Comparison of ENCODE assay signal across 8 cellular contexts in the genomic region with DNA sequence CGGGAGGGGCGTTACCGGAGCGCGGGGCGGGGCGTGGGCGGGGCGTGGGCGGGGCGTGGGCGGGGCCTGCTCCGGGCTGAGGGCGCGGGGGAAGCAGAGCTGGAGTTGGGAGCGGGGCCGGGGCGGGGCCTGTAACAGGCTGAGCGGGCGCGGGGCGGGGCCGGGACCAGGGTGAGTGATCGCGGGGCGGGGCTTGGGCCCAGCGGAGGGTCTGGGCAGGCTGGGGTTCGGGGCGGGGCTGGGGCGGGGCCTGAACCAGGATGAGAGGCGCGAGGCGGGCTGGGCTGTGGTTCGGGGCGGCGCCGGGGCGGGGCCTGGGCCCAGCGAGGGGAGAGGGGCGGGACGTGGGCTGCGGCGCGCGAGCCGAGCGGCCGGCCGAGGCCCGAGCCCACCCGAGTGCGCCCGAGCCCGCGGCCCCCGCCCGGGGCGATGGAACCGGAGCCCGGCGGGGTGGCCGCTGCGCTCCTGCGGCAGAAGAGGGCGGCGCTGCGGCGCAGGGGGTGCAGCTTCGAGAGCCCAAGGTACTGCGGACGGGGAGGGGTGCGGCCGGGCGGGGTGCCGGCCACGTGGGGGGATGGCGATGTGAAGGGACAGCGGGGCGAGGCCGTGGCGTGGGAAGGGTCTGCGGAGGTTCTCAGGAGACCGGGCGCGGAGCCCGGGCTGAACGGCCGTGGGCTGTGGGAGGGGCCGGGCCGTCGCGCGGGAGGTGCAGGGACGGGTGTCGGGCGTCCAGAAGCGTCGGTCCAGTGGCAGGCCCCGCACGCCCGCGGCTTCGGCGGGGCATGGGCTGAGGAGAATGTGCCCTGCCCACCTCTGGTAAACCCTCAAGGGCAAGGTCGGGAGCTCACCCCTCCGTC. TPM values are rescaled to one million over a fixed set of nuclear protein-coding genes. Genes with fewer than 3 reads are reported as not detected.
A peak's percentile ranks its signal among the peaks of the same experiment; 100 is the strongest.
DNase-seq lines count a peak whose midpoint lies in the region; ATAC-seq, FAIRE-seq and TF ChIP-seq lines count a peak whose summit lies in the region.

No MANE protein-coding gene starts in this region.

- H3K4me2 ChIP-seq in HepG2 (ENCODE audit: low read depth, low read length) = peak overlapping the region; percentile 97

- H3K27me3 ChIP-seq in HepG2 (ENCODE audit: control insufficient read depth in 1 of 2, insufficient read depth in 2 of 2, low read length in 2 of 2) = peaks cover 0 to 4% of the 10 kb centered on the region in 2 experiments; a peak in 2 of 5 replicates

- H3K4me1 Mint-ChIP-seq in dendritic cell treated with granulocyte-macrophage colony-stimulating factor and Interleukin-4, amounts not matched to agents 40 ng/mL and 50 ng/mL, for 4 days (ENCODE audit: low read depth) = peaks cover 23% of the 10 kb centered on the region

- no peaks in the 10 kb centered on the region for H3K36me3 ChIP-seq in HepG2 (replicated peaks in 1 of 2; ENCODE audit: control insufficient read depth in 1 of 2, insufficient read depth in 2 of 2, low read length in 2 of 2)

- no peak for FAIRE-seq in HepG2 (lab: Jason Lieb, UNC)

- TF ChIP-seq EP300 in HepG2 (IDR thresholded peaks at IDR 0.05; ENCODE audit: low read depth in 2 of 2, low read length in 2 of 2) = no peak
- TF ChIP-seq EP300 in HepG2 (CRISPR knock-in tag; IDR thresholded peaks at IDR 0.05; ENCODE audit: borderline replicate concordance) = no peak

- H3K79me2 ChIP-seq in HepG2 (ENCODE audit: insufficient read depth, low read length) = no peaks in the 10 kb centered on the region

- no peak for TF ChIP-seq POLR2A in HepG2 (IDR thresholded peaks at IDR 0.05; ENCODE audit: insufficient read depth in 1 of 2, low read depth in 2 of 2, low read length in 2 of 2)

- peak; percentile 11; the same call in 1 of the 2 replicates for TF ChIP-seq CTCF in HepG2 (CRISPR knock-in tag; IDR thresholded peaks at IDR 0.05)

- in situ Hi-C loops in HepG2 (cut with HindIII; ENCODE audit: extremely low pct_ligation_motif_present, low pct_unique_long_range_greater_than_20kb) = no loop called here

- intact Hi-C loops in dendritic cell treated with granulocyte-macrophage colony-stimulating factor and Interleukin-4, amounts not matched to agents 40 ng/mL and 50 ng/mL, for 4 days (cut with micrococcal nuclease) = loop anchor here (2.0 to 10.0 kb wide), 3 partner anchors 20 to 200 kb away; a partner anchor contains a TSS
- intact Hi-C loops in HepG2 (cut with micrococcal nuclease; ENCODE audit: unreplicated experiment) = no loop called here

- ATAC-seq in GM18909 (IDR thresholded peaks at IDR 0.05; ENCODE audit: poor library complexity, unreplicated experiment) = peak; percentile 48
- peak; percentile 41 for ATAC-seq in HG03196 (IDR thresholded peaks at IDR 0.05; ENCODE audit: unreplicated experiment)
- ATAC-seq in HepG2 = peak; percentile 74

- CTCF ChIA-PET in HepG2 (lab: Yijun Ruan, JAX; ENCODE audit: low intra/inter-chr PET ratio, low total read pairs) = no interaction called here

- H3K9me3 Mint-ChIP-seq in dendritic cell treated with granulocyte-macrophage colony-stimulating factor and Interleukin-4, amounts not matched to agents 40 ng/mL and 50 ng/mL, for 4 days = no peaks in the 10 kb centered on the region

- H3K4me3 Mint-ChIP-seq in dendritic cell treated with granulocyte-macrophage colony-stimulating factor and Interleukin-4, amounts not matched to agents 40 ng/mL and 50 ng/mL, for 4 days = peak overlapping the region; percentile 81

- TF ChIP-seq RAD21 in HepG2 (CRISPR knock-in tag; IDR thresholded peaks at IDR 0.05) = no peak; the same call in 1 of the 2 replicates

- 3% methylated on average over 28 of the region's 106 CpGs for WGBS in HepG2 (ENCODE audit: low lambda C conversion rate)

- peaks cover 27% of the 10 kb centered on the region for H3K4me1 ChIP-seq in HepG2 (ENCODE audit: insufficient read depth, low read length)

- H3K27me3 Mint-ChIP-seq in dendritic cell treated with granulocyte-macrophage colony-stimulating factor and Interleukin-4, amounts not matched to agents 40 ng/mL and 50 ng/mL, for 4 days = peaks cover 49% of the 10 kb centered on the region

- BruUV-seq in HepG2 (replicated peaks; lab: Mats Ljungman, UMichigan) = no TSS peak

- no peaks in the 10 kb centered on the region for H3K9me3 ChIP-seq in HepG2 (ENCODE audit: low read length)

- peak overlapping the region; percentile 76 for H3K9ac ChIP-seq in HepG2 (ENCODE audit: insufficient read depth, low read depth, low read length)

- POLR2A ChIA-PET in HepG2 (lab: Yijun Ruan, JAX) = interaction anchor here (0.6 to 3.6 kb wide), 14 partner anchors 10 to 347 kb away, joined by 3 to 40 read pairs (median 4); a partner anchor contains a TSS

- DNase-seq in 8988T (peak; percentile 97), NCI-H510A treated with DMSO at 0.1 percent for 48 hours (lab: John Stamatoyannopoulos, UW) (peak; percentile 86), HepG2 (ENCODE audit: low spot score) (peak; percentile 74)
- DNase-seq in activated CD4-positive, alpha-beta T cell treated with anti-CD3 and anti-CD28 coated beads, Interleukin-2, amount 50 U/mL, for 24 hours (ENCODE audit: low read depth in 1 of 2, low spot score in 1 of 2) = peak; percentile 81 to 86
- DNase-seq in stimulated activated CD4-positive, alpha-beta T cell treated with anti-CD3 and anti-CD28 coated beads, Interleukin-2, amount 100 ng/mL, for 24 hours = peak; percentile 91 to 95

- H3K36me3 Mint-ChIP-seq in dendritic cell treated with granulocyte-macrophage colony-stimulating factor and Interleukin-4, amounts not matched to agents 40 ng/mL and 50 ng/mL, for 4 days (ENCODE audit: low read depth) = peaks cover 5% of the 10 kb centered on the region

- no peaks in the 10 kb centered on the region for H4K20me1 ChIP-seq in HepG2 (ENCODE audit: insufficient read depth, low read length)

- H3K27ac Mint-ChIP-seq in dendritic cell treated with granulocyte-macrophage colony-stimulating factor and Interleukin-4, amounts not matched to agents 40 ng/mL and 50 ng/mL, for 4 days = peak overlapping the region; percentile 90

- no peak overlapping the region for H2AFZ ChIP-seq in HepG2 (ENCODE audit: low read length)

- H3K4me3 ChIP-seq in HepG2 (replicated peaks in 1 of 3; ENCODE audit: insufficient read depth in 1 of 3, low read depth in 2 of 3, low read length in 3 of 3) = peak overlapping the region; percentile 66 to 92 (median 80)

- peak overlapping the region; percentile 79 for H3K27ac ChIP-seq in HepG2 (ENCODE audit: extremely low read length, insufficient read depth, low read length)

TF ChIP-seq in HepG2, 621 proteins besides CTCF, POLR2A, EP300 and RAD21 (continues in another document):
- TF ChIP-seq ZFP1 (CRISPR knock-in tag; IDR thresholded peaks at IDR 0.05) = no peak
- TF ChIP-seq, protein P1, sequence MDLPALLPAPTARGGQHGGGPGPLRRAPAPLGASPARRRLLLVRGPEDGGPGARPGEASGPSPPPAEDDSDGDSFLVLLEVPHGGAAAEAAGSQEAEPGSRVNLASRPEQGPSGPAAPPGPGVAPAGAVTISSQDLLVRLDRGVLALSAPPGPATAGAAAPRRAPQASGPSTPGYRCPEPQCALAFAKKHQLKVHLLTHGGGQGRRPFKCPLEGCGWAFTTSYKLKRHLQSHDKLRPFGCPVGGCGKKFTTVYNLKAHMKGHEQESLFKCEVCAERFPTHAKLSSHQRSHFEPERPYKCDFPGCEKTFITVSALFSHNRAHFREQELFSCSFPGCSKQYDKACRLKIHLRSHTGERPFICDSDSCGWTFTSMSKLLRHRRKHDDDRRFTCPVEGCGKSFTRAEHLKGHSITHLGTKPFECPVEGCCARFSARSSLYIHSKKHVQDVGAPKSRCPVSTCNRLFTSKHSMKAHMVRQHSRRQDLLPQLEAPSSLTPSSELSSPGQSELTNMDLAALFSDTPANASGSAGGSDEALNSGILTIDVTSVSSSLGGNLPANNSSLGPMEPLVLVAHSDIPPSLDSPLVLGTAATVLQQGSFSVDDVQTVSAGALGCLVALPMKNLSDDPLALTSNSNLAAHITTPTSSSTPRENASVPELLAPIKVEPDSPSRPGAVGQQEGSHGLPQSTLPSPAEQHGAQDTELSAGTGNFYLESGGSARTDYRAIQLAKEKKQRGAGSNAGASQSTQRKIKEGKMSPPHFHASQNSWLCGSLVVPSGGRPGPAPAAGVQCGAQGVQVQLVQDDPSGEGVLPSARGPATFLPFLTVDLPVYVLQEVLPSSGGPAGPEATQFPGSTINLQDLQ (CRISPR knock-in tag; IDR thresholded peaks at IDR 0.05) = no peak

RNA-seq across cellular contexts. Expression of a gene that starts 39.5 kb away (rescaled TPM):
- total RNA-seq in HepG2 (2016; rRNA removed; fragmentation: Illumina TruSeq; extraction: Trizol) = 6.0 and 11.0 TPM in 2 replicates
- total RNA-seq in HepG2 (2016; cell fraction: cytosol; rRNA removed; fragmentation: Illumina TruSeq; extraction: Trizol; ENCODE audit: low read depth) = 5.0 and 6.1 TPM in 2 replicates
- total RNA-seq in HepG2 (2016; cell fraction: insoluble cytoplasmic fraction; rRNA removed; fragmentation: Illumina TruSeq; extraction: Trizol) = 4.9 and 8.3 TPM in 2 replicates
- 4.0 and 4.8 TPM in 2 replicates for total RNA-seq in HepG2 (2016; cell fraction: membrane; rRNA removed; fragmentation: Illumina TruSeq; extraction: Trizol)
- 23.2 and 25.8 TPM in 2 replicates for total RNA-seq in HepG2 (2016; cell fraction: nucleus; rRNA removed; fragmentation: Illumina TruSeq; extraction: Trizol)
- polyA plus RNA-seq in HepG2 (2011; rRNA removed) = 3.9 and 6.7 TPM in 2 replicates
- polyA plus RNA-seq in HepG2 (2011; cell fraction: cytosol; rRNA removed) = 2.0 and 3.1 TPM in 2 replicates
- polyA plus RNA-seq in HepG2 (2011; cell fraction: nucleus; rRNA removed) = 30.0 and 33.5 TPM in 2 replicates
- 7.4 and 7.5 TPM in 2 replicates for polyA plus RNA-seq in HepG2 (2012)
- 1.2 and 1.5 TPM in 2 replicates for polyA plus RNA-seq in HepG2 (2016; cell fraction: cytosol; fragmentation: Illumina TruSeq; extraction: Trizol; ENCODE audit: low read depth)
- 2.9 and 4.3 TPM in 2 replicates for polyA plus RNA-seq in HepG2 (2016; cell fraction: insoluble cytoplasmic fraction; fragmentation: Illumina TruSeq; extraction: Trizol; ENCODE audit: low read depth)
- polyA plus RNA-seq in HepG2 (2016; cell fraction: membrane; fragmentation: Illumina TruSeq; extraction: Trizol; ENCODE audit: low read depth) = 2.1 and 2.2 TPM in 2 replicates
- polyA plus RNA-seq in HepG2 (2016; cell fraction: nucleus; fragmentation: Illumina TruSeq; extraction: Trizol; ENCODE audit: insufficient read depth, low read depth) = 20.4 and 21.1 TPM in 2 replicates
- polyA minus RNA-seq in HepG2 (2011; rRNA and poly(A)+ RNA removed; ENCODE audit: low replicate concordance) = 4.7 and 5.2 TPM in 2 replicates
- polyA minus RNA-seq in HepG2 (2011; cell fraction: cytosol; rRNA and poly(A)+ RNA removed) = 3.6 and 7.7 TPM in 2 replicates
- 29.7 and 53.3 TPM in 2 replicates for polyA minus RNA-seq in HepG2 (2011; cell fraction: nucleus; rRNA and poly(A)+ RNA removed)

Comparison
In these comparisons a context has a peak if more than half of its experiments do, and no peak if none do; other contexts are left out.
1. Peak in every context shown above with its lines: DNase-seq, ATAC-seq, H3K4me3 ChIP-seq and H3K27ac ChIP-seq.